ENCODE assay signal across 13 cellular contexts in genomic region chr2:108570416-108570815, GRCh38. TPM values are rescaled to one million over a fixed set of nuclear protein-coding genes. Genes with fewer than 3 reads are reported as not detected.
A peak's percentile ranks its signal among the peaks of the same experiment; 100 is the strongest.
DNase-seq lines count a peak whose midpoint lies in the region; ATAC-seq and TF ChIP-seq lines count a peak whose summit lies in the region.
"Had no signal": no experiment of that assay in that cellular context is flagged by ENCODE, and none has a peak within 500 bp of the region (broad histone marks: within the 10 kb centered on the region; RNA-seq: fewer than 3 reads in every experiment).

No MANE protein-coding gene starts in this region.

- TF ChIP-seq CTCF in astrocyte of the spinal cord (IDR thresholded peaks at IDR 0.05; ENCODE audit: low read depth, low read length): no peak

- no peaks in the 10 kb centered on the region for H3K27me3 ChIP-seq in right cardiac atrium (ENCODE audit: control insufficient read depth, insufficient read depth)

- 75% methylated on average over 7 of the region's 7 CpGs for WGBS in right cardiac atrium

- no peak overlapping the region for H3K27ac ChIP-seq in right cardiac atrium (ENCODE audit: low read length)

- no peak for DNase-seq in right cardiac atrium
- DNase-seq in Right ventricle myocardium superior: no peak
- DNase-seq in astrocyte of the spinal cord (ENCODE audit: low read depth, low spot score): peak; percentile 72
- peak; percentile 93 for DNase-seq in kidney glomerular epithelial cell (lab: John Stamatoyannopoulos, UW)
- DNase-seq in SKM-1 treated with dmso at 0.1 percent for 144 hours (lab: John Stamatoyannopoulos, UW; ENCODE audit: unreplicated experiment): no peak
- DNase-seq in GF-D8 (lab: John Stamatoyannopoulos, UW): no peak
- no peak for DNase-seq in DMS53 (lab: John Stamatoyannopoulos, UW)
- DNase-seq: activated CD4-positive, alpha-beta T cell treated with anti-CD3 and anti-CD28 coated beads, Interleukin-2, amount 50 U/mL, for 48 hours; DMS153; KG1; stimulated activated CD4-positive, alpha-beta T cell treated with anti-CD3 and anti-CD28 coated beads, Interleukin-12 subunit alpha, Interleukin-12 subunit beta, amount 100 ng/mL, for 4 hours; T-cell had no signal

- intact Hi-C loops in right cardiac atrium (cut with DNase I): loop anchor here in 1 of 4 donors (10.0 kb wide), 1 partner anchor 216 kb away; no protein-coding TSS in a partner anchor
- intact Hi-C loops in Right ventricle myocardium superior (cut with DNase I): loop anchor here (5.0 kb wide), 1 partner anchor 33 kb away; no protein-coding TSS in a partner anchor

- ATAC-seq in right cardiac atrium (peak; percentile 40 to 45), Right ventricle myocardium superior (ENCODE audit: poor library complexity) (no peak), GM21528 (IDR thresholded peaks at IDR 0.05; ENCODE audit: low FRiP score, unreplicated experiment) (no peak)
- ATAC-seq: T-cell had no signal

- H3K9me3 ChIP-seq in right cardiac atrium (ENCODE audit: control insufficient read depth, low read length): no peaks in the 10 kb centered on the region

- H3K4me1 ChIP-seq in right cardiac atrium (ENCODE audit: control insufficient read depth, insufficient read depth, low read length): peaks cover 11% of the 10 kb centered on the region

- H3K4me3 ChIP-seq in right cardiac atrium (ENCODE audit: low read length) (no peak overlapping the region), astrocyte of the spinal cord (ENCODE audit: low read depth, low read length) (no peak overlapping the region)

- in situ Hi-C loops in astrocyte of the spinal cord (cut with HindIII; ENCODE audit: low sequenced_read_pairs): no loop called here

RNA-seq across cellular contexts. Expression of gene LIMS1, which starts 36.1 kb away (rescaled TPM):
- total RNA-seq in right cardiac atrium: 10 to 100 TPM; 45.5 to 65.6 (median 55.9) TPM
- 21.4 TPM for polyA plus RNA-seq in right cardiac atrium
- 75.7 TPM for total RNA-seq in Right ventricle myocardium superior

Comparison
In these comparisons a context has a peak if more than half of its experiments do, and no peak if none do; other contexts are left out.
1. ATAC-seq: peak in right cardiac atrium (2 of 2); none in Right ventricle myocardium superior (single experiment) and GM21528 (single experiment).
2. DNase-seq: peak in astrocyte of the spinal cord (single experiment) and kidney glomerular epithelial cell (single experiment); none in right cardiac atrium (0 of 3), Right ventricle myocardium superior (single experiment), SKM-1 treated with dmso at 0.1 percent for 144 hours (single experiment), GF-D8 (single experiment) and DMS53 (single experiment).